ENCODE assay signal across 22 cellular contexts in genomic region chr6:165298426-165298825, GRCh38. TPM values are rescaled to one million over a fixed set of nuclear protein-coding genes. Genes with fewer than 3 reads are reported as not detected.
DNase-seq lines count a peak whose midpoint lies in the region; ATAC-seq, FAIRE-seq and TF ChIP-seq lines count a peak whose summit lies in the region.
"Had no signal": no experiment of that assay in that cellular context is flagged by ENCODE, and none has a peak within 500 bp of the region (broad histone marks: within the 10 kb centered on the region; RNA-seq: fewer than 3 reads in every experiment).

No MANE protein-coding gene starts in this region.

- H3K9me3 ChIP-seq in endodermal cell (ENCODE audit: control insufficient read depth, low read length), result no peaks in the 10 kb centered on the region
- no peaks in the 10 kb centered on the region for H3K9me3 ChIP-seq in naive thymus-derived CD4-positive, alpha-beta T cell (ENCODE audit: control insufficient read depth in 2 of 3, low read length in 3 of 3)
- H3K9me3 ChIP-seq: BE2C, Caco-2 had no signal

- FAIRE-seq in RCC 7860 (lab: Jason Lieb, UNC), result no peak
- FAIRE-seq: A204.1, D721Med, HepG2 had no signal

- H3K27ac Mint-ChIP-seq in endodermal cell, result no peak overlapping the region
- no peak overlapping the region for H3K27ac Mint-ChIP-seq in naive thymus-derived CD4-positive, alpha-beta T cell
- no peak overlapping the region for H3K27ac Mint-ChIP-seq in activated CD4-positive, alpha-beta memory T cell treated with anti-CD3 and anti-CD28 coated beads, Interleukin-2, amount 10 ng/mL, durations not matched to agents 7 days and 5 days
- H3K27ac Mint-ChIP-seq: CD4-positive, CD25-positive, alpha-beta regulatory T cell; CD8-positive, alpha-beta memory T cell; HFFc6; IgD-negative memory B cell had no signal

- H3K36me3 Mint-ChIP-seq in endodermal cell (ENCODE audit: low read depth), result no peaks in the 10 kb centered on the region
- H3K36me3 Mint-ChIP-seq in naive thymus-derived CD4-positive, alpha-beta T cell, result peaks cover 0 to 5% (median 0%) of the 10 kb centered on the region in 5 donors
- no peaks in the 10 kb centered on the region for H3K36me3 Mint-ChIP-seq in activated CD4-positive, alpha-beta memory T cell treated with anti-CD3 and anti-CD28 coated beads, Interleukin-2, amount 10 ng/mL, durations not matched to agents 7 days and 5 days (ENCODE audit: low read depth)
- H3K36me3 Mint-ChIP-seq: CD4-positive, CD25-positive, alpha-beta regulatory T cell; CD8-positive, alpha-beta memory T cell; IgD-negative memory B cell had no signal

- no peak for ATAC-seq in naive thymus-derived CD4-positive, alpha-beta T cell
- ATAC-seq: HCT116, HepG2 had no signal

- no peaks in the 10 kb centered on the region for H3K27me3 Mint-ChIP-seq in endodermal cell (ENCODE audit: insufficient read depth)
- no peaks in the 10 kb centered on the region for H3K27me3 Mint-ChIP-seq in naive thymus-derived CD4-positive, alpha-beta T cell
- no peaks in the 10 kb centered on the region for H3K27me3 Mint-ChIP-seq in activated CD4-positive, alpha-beta memory T cell treated with anti-CD3 and anti-CD28 coated beads, Interleukin-2, amount 10 ng/mL, durations not matched to agents 7 days and 5 days
- H3K27me3 Mint-ChIP-seq: CD4-positive, CD25-positive, alpha-beta regulatory T cell; CD8-positive, alpha-beta memory T cell; IgD-negative memory B cell had no signal

- DNase-seq in Daoy (ENCODE audit: low read depth) (peak; percentile 35), RCC 7860 (ENCODE audit: low spot score) (peak; percentile 27), endodermal cell (no peak), superior temporal gyrus (ENCODE audit: extremely low spot score) (peak; percentile 4)
- no peak for DNase-seq in naive thymus-derived CD4-positive, alpha-beta T cell
- DNase-seq in central memory CD4-positive, alpha-beta T cell, result no peak
- DNase-seq in activated CD4-positive, alpha-beta memory T cell treated with anti-CD3 and anti-CD28 coated beads, Interleukin-2, amount 10 ng/mL, durations not matched to agents 7 days and 5 days, result no peak
- DNase-seq: ACHN; BE2C; C1 segment of cervical spinal cord; Caco-2; CD4-positive, CD25-positive, alpha-beta regulatory T cell; CD8-positive, alpha-beta memory T cell; GF-D8; GOT3; H7; HFFc6 had no signal

- H3K27ac ChIP-seq in endodermal cell (ENCODE audit: low read depth, low read length), result peak overlapping the region; percentile 64
- no peak overlapping the region for H3K27ac ChIP-seq in naive thymus-derived CD4-positive, alpha-beta T cell (ENCODE audit: low read depth, low read length)

- intact Hi-C loops in naive thymus-derived CD4-positive, alpha-beta T cell (cut with micrococcal nuclease), result no loop called here

- no peak overlapping the region for H3K4me3 ChIP-seq in endodermal cell (ENCODE audit: low read length)
- no peak overlapping the region for H3K4me3 ChIP-seq in naive thymus-derived CD4-positive, alpha-beta T cell (ENCODE audit: low read length)

- H3K4me1 ChIP-seq in endodermal cell (ENCODE audit: control insufficient read depth, insufficient read depth, low read length), result no peaks in the 10 kb centered on the region
- no peaks in the 10 kb centered on the region for H3K4me1 ChIP-seq in naive thymus-derived CD4-positive, alpha-beta T cell (ENCODE audit: control insufficient read depth in 2 of 2, insufficient read depth in 2 of 2, low read length in 2 of 2)
- H3K4me1 ChIP-seq: BE2C, Caco-2 had no signal

- H3K27me3 ChIP-seq in endodermal cell (ENCODE audit: control insufficient read depth, insufficient read depth, low read length, poor library complexity, severe bottlenecking), result no peaks in the 10 kb centered on the region
- H3K27me3 ChIP-seq in naive thymus-derived CD4-positive, alpha-beta T cell (ENCODE audit: control insufficient read depth in 2 of 2, insufficient read depth in 2 of 2, low read length in 2 of 2), result no peaks in the 10 kb centered on the region
- H3K27me3 ChIP-seq: BE2C had no signal

- no peaks in the 10 kb centered on the region for H3K36me3 ChIP-seq in endodermal cell (ENCODE audit: control insufficient read depth, insufficient read depth, low read length)
- H3K36me3 ChIP-seq in naive thymus-derived CD4-positive, alpha-beta T cell (ENCODE audit: control insufficient read depth in 2 of 3, insufficient read depth in 3 of 3, low read length in 3 of 3), result no peaks in the 10 kb centered on the region
- H3K36me3 ChIP-seq: BE2C had no signal

- no peaks in the 10 kb centered on the region for H3K4me1 Mint-ChIP-seq in endodermal cell
- no peaks in the 10 kb centered on the region for H3K4me1 Mint-ChIP-seq in naive thymus-derived CD4-positive, alpha-beta T cell
- H3K4me1 Mint-ChIP-seq in activated CD4-positive, alpha-beta memory T cell treated with anti-CD3 and anti-CD28 coated beads, Interleukin-2, amount 10 ng/mL, durations not matched to agents 7 days and 5 days, result no peaks in the 10 kb centered on the region
- H3K4me1 Mint-ChIP-seq: CD4-positive, CD25-positive, alpha-beta regulatory T cell; CD8-positive, alpha-beta memory T cell; IgD-negative memory B cell had no signal

- H3K9ac ChIP-seq in endodermal cell (ENCODE audit: extremely low read depth, low read length, poor library complexity, severe bottlenecking), result no peak overlapping the region

- 78 to 89% methylated on average over 6 of the region's 6 CpGs for WGBS in endodermal cell (ENCODE audit: insufficient coverage in 1 of 2, insufficient read length in 1 of 2), 2 experiments

- TF ChIP-seq CTCF in endodermal cell (conservative IDR thresholded peaks at IDR 0.05), result no peak

- H3K4me3 Mint-ChIP-seq in endodermal cell, result no peak overlapping the region
- H3K4me3 Mint-ChIP-seq in naive thymus-derived CD4-positive, alpha-beta T cell, result no peak overlapping the region
- no peak overlapping the region for H3K4me3 Mint-ChIP-seq in activated CD4-positive, alpha-beta memory T cell treated with anti-CD3 and anti-CD28 coated beads, Interleukin-2, amount 10 ng/mL, durations not matched to agents 7 days and 5 days
- H3K4me3 Mint-ChIP-seq: CD4-positive, CD25-positive, alpha-beta regulatory T cell; CD8-positive, alpha-beta memory T cell; HFFc6; IgD-negative memory B cell had no signal

- POLR2A ChIA-PET in naive thymus-derived CD4-positive, alpha-beta T cell (lab: Charles Lee), result no interaction called here
- POLR2A ChIA-PET in activated CD4-positive, alpha-beta memory T cell treated with anti-CD3 and anti-CD28 coated beads, Interleukin-2, amount 10 ng/mL, durations not matched to agents 7 days and 5 days (lab: Charles Lee), result no interaction called here

- CTCF ChIA-PET in naive thymus-derived CD4-positive, alpha-beta T cell (lab: Charles Lee), result no interaction called here
- CTCF ChIA-PET in activated CD4-positive, alpha-beta memory T cell treated with anti-CD3 and anti-CD28 coated beads, Interleukin-2, amount 10 ng/mL, durations not matched to agents 7 days and 5 days (lab: Charles Lee), result no interaction called here

- H3K9me3 Mint-ChIP-seq in endodermal cell, result no peaks in the 10 kb centered on the region
- peaks cover 2 to 15% (median 6%) of the 10 kb centered on the region in 11 donors for H3K9me3 Mint-ChIP-seq in naive thymus-derived CD4-positive, alpha-beta T cell
- H3K9me3 Mint-ChIP-seq in activated CD4-positive, alpha-beta memory T cell treated with anti-CD3 and anti-CD28 coated beads, Interleukin-2, amount 10 ng/mL, durations not matched to agents 7 days and 5 days, result peaks cover 27% of the 10 kb centered on the region

RNA-seq across cellular contexts. Expression of gene C6orf118, which starts 11.0 kb away (rescaled TPM):
- 0.51 TPM in 1 of 2 replicates, not detected in the other for total RNA-seq in Daoy (2014; rRNA removed; shearing (Covaris generic))
- 1 to 10 TPM in 1 of 2 donors, under 1 TPM in 1; 0.58 to 1.1 TPM for total RNA-seq in endodermal cell
- polyA plus RNA-seq in endodermal cell (2013, experiment 1 of 2), result 14.0 TPM
- polyA plus RNA-seq in endodermal cell (2013, experiment 2 of 2), result 16.7 TPM
- total RNA-seq in naive thymus-derived CD4-positive, alpha-beta T cell, result not detected
- not detected for polyA plus RNA-seq in naive thymus-derived CD4-positive, alpha-beta T cell
- total RNA-seq in activated CD4-positive, alpha-beta memory T cell treated with anti-CD3 and anti-CD28 coated beads, Interleukin-2, amount 10 ng/mL, durations not matched to agents 7 days and 5 days, result not detected
- total RNA-seq: Caco-2; CD4-positive, CD25-positive, alpha-beta regulatory T cell; CD8-positive, alpha-beta memory T cell; H7; HepG2; HFFc6 had no signal
- polyA plus RNA-seq: CD4-positive, CD25-positive, alpha-beta regulatory T cell; CD8-positive, alpha-beta memory T cell; HepG2; IgD-negative memory B cell had no signal

Comparison
In these comparisons a context has a peak if more than half of its experiments do, and no peak if none do; other contexts are left out.
1. DNase-seq: peak in Daoy (single experiment), RCC 7860 (single experiment) and superior temporal gyrus (single experiment); none in endodermal cell (single experiment), naive thymus-derived CD4-positive, alpha-beta T cell (0 of 9), central memory CD4-positive, alpha-beta T cell (single experiment) and activated CD4-positive, alpha-beta memory T cell treated with anti-CD3 and anti-CD28 coated beads, Interleukin-2, amount 10 ng/mL, durations not matched to agents 7 days and 5 days (single experiment).